In the genomic region with DNA sequence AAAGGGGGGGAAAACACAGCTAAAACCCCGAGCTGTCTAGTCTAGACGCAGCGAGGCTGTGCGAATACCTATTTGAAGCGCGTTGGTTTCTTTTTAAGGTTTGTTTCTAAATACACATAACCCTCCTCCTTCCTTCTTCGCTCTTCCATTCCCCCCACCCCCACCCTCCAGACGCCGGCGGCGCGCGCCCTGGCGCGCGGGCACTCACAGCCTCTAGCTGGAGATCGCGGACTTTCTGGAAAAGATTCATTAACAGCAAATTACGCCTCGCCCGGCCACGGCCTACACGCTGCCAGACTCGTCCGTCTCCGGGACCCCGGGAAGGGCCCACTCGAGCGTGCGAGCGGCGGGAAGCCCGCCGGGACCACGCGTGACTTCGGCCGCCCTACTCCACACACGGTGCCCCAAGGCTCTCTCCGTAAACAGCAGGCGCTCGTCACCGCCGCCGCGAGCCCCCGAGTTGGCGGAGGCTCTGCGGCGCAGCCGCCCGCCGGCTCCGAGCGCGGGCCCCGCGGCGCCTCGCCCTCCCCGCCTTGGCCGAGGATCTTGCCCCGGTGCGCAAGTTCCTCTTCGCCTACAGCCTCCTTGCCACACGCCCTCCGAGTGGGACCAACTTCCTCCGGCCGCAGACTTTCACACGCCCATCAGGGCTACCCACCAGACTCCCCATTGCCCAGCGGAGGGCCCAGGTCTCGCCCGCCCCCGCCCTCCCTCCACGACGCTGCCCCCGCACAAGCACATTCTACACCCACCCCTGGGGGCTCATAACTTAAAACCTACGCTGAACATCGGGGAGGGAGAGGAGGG, we compare ENCODE assay signal across 8 cellular contexts. TPM values are rescaled to one million over a fixed set of nuclear protein-coding genes. Genes with fewer than 3 reads are reported as not detected.
DNase-seq lines count a peak whose midpoint lies in the region; ATAC-seq, FAIRE-seq and TF ChIP-seq lines count a peak whose summit lies in the region.

No MANE protein-coding gene starts in this region.

- H3K27me3 ChIP-seq in H7 (ENCODE audit: control insufficient read depth, insufficient read depth, low read length) (peaks cover 34% of the 10 kb centered on the region; the same call in 1 of the 2 replicates), neutrophil (peaks cover 9% of the 10 kb centered on the region)

- TF ChIP-seq POLR2A in erythroblast (IDR thresholded peaks at IDR 0.05; ENCODE audit: low read length), result no peak

- no peak for FAIRE-seq in frontal cortex (lab: Jason Lieb, UNC)

- peak overlapping the region; percentile 74 for H3K27ac ChIP-seq in neutrophil

- ATAC-seq in GM21723 (IDR thresholded peaks at IDR 0.05; ENCODE audit: unreplicated experiment) (no peak), GM21390 (IDR thresholded peaks at IDR 0.05; ENCODE audit: unreplicated experiment) (no peak)

- H3K4me3 ChIP-seq in AG10803 (ENCODE audit: low read length) (peak overlapping the region; percentile 62), H7 (ENCODE audit: insufficient read depth, low read depth, low read length) (peak overlapping the region; percentile 73), neutrophil (ENCODE audit: low read depth in 1 of 2, low read length in 1 of 2) (peak overlapping the region; percentile 66 to 73)

- DNase-seq in AG10803 (ENCODE audit: low read depth), result no peak
- DNase-seq in H7, result peak; percentile 72
- DNase-seq in UCSD-AML1 (lab: John Stamatoyannopoulos, UW; ENCODE audit: unreplicated experiment), result peak; percentile 33
- peak; percentile 54 to 61 for DNase-seq in erythroblast (lab: John Stamatoyannopoulos, UW)
- no peak for DNase-seq in frontal cortex (ENCODE audit: low spot score in 2 of 2)

- H3K9me3 ChIP-seq in neutrophil, result no peaks in the 10 kb centered on the region

- H3K36me3 ChIP-seq in H7 (replicated peaks; ENCODE audit: control insufficient read depth, insufficient read depth, low read length), result no peaks in the 10 kb centered on the region
- H3K36me3 ChIP-seq in neutrophil, result no peaks in the 10 kb centered on the region

- H3K4me1 ChIP-seq in neutrophil (ENCODE audit: control insufficient read depth in 1 of 2, insufficient read depth in 1 of 2, low read depth in 1 of 2, low read length in 1 of 2), result peaks cover 41 to 42% of the 10 kb centered on the region in 2 experiments

- TF ChIP-seq CTCF in AG10803 (conservative IDR thresholded peaks at IDR 0.05; ENCODE audit: low read length) (no peak), neutrophil (IDR thresholded peaks at IDR 0.05) (no peak)

RNA-seq across cellular contexts. Expression of gene BCOR, which starts 2.0 kb away (rescaled TPM):
- 32.5 and 51.0 TPM in 2 replicates for total RNA-seq in H7 (2014; rRNA removed; shearing (Covaris generic))
- total RNA-seq in frontal cortex, result 26.5 TPM

Comparison
In these comparisons a context has a peak if more than half of its experiments do, and no peak if none do; other contexts are left out.
1. DNase-seq: peak in H7 (single experiment), UCSD-AML1 (single experiment) and erythroblast (2 of 2); none in AG10803 (single experiment) and frontal cortex (0 of 2).
2. Peak in every context shown above with its lines, with median percentiles within 50 percentile points of each other: H3K4me3 ChIP-seq.